1 cellular context compared by ENCODE assay signal in the genomic region with DNA sequence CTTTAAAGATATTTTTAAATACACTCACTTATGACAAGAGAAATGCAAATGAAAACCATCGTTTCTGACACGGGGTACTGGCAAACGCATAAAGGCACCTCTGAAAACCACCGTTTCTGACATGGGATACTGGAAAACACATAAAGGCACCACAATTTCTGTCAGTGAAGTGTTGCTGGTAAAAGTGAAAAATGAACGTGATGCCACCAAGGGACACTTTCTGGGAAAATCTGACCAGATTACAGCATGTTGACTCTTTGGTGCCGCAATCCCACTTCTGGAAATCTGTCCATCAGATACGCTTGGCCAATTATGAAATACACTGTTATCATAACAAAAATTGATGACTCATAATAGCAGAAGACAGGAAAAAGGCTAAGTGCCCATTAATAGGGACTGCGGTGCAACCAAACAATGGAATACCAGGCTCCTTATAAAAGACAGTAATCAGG.
TF ChIP-seq lines count a peak whose summit lies in the region.

No MANE protein-coding gene starts in this region.

TF ChIP-seq in GM12878, 131 proteins besides CTCF, POLR2A, EP300 and RAD21 (continued from another document):
- TF ChIP-seq, protein P1, sequence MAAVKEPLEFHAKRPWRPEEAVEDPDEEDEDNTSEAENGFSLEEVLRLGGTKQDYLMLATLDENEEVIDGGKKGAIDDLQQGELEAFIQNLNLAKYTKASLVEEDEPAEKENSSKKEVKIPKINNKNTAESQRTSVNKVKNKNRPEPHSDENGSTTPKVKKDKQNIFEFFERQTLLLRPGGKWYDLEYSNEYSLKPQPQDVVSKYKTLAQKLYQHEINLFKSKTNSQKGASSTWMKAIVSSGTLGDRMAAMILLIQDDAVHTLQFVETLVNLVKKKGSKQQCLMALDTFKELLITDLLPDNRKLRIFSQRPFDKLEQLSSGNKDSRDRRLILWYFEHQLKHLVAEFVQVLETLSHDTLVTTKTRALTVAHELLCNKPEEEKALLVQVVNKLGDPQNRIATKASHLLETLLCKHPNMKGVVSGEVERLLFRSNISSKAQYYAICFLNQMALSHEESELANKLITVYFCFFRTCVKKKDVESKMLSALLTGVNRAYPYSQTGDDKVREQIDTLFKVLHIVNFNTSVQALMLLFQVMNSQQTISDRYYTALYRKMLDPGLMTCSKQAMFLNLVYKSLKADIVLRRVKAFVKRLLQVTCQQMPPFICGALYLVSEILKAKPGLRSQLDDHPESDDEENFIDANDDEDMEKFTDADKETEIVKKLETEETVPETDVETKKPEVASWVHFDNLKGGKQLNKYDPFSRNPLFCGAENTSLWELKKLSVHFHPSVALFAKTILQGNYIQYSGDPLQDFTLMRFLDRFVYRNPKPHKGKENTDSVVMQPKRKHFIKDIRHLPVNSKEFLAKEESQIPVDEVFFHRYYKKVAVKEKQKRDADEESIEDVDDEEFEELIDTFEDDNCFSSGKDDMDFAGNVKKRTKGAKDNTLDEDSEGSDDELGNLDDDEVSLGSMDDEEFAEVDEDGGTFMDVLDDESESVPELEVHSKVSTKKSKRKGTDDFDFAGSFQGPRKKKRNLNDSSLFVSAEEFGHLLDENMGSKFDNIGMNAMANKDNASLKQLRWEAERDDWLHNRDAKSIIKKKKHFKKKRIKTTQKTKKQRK (IDR thresholded peaks at IDR 0.05; ENCODE audit: low read depth, low read length): no peak
- TF ChIP-seq JUNB (IDR thresholded peaks at IDR 0.05): 0 out of 2 replicates have a peak, but pooled peaks have one; percentile 16
